ENCODE assay signal across 7 cellular contexts in the genomic region with DNA sequence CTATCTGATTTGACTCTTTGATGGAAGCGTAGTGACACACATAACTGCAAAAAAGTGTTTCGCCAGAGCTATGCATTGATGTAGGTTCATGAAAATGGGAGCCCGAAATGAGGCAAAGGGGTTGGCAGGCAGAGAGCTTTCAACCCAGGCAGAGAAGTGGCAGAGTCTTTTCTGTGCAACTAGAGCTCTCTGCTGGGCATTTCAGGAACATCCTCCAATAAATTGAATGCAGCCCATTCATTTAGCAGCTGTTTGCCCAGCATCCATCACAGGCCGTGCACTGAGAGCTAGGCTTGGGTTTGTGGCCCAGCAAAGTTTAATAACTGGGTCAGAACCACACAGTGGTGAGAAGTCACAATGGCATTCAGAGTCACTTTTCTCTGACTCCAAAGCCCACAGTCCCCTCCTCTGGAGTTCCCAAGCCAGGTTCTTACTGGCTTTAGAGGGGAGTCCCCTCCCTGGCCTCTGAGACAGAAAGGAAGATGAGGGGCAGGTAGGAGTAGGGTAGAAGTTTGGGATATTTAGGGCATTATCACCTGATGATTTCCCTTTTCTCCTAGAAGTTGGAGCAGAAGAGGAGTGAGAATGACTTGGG. TPM values are rescaled to one million over a fixed set of nuclear protein-coding genes. Genes with fewer than 3 reads are reported as not detected.
DNase-seq lines count a peak whose midpoint lies in the region; ATAC-seq and TF ChIP-seq lines count a peak whose summit lies in the region.

No MANE protein-coding gene starts in this region.

- no peaks in the 10 kb centered on the region for H3K79me2 ChIP-seq in neural progenitor cell (ENCODE audit: low read depth)

- H4K8ac ChIP-seq in IMR-90 (ENCODE audit: low read depth in 2 of 2, low read length in 2 of 2): no peak overlapping the region

- H3K27ac ChIP-seq in IMR-90 (ENCODE audit: insufficient read depth, low read length): no peak overlapping the region
- H3K27ac ChIP-seq in dorsolateral prefrontal cortex: peak overlapping the region in 38 of 59 donors; percentile 5 to 80 (median 50)
- H3K27ac ChIP-seq in neural progenitor cell: no peak overlapping the region

- no peaks in the 10 kb centered on the region; the same call in 1 of the 2 replicates for H3K27me3 ChIP-seq in IMR-90 (ENCODE audit: control insufficient read depth, insufficient read depth, low read length)
- no peaks in the 10 kb centered on the region for H3K27me3 ChIP-seq in dorsolateral prefrontal cortex
- no peaks in the 10 kb centered on the region for H3K27me3 ChIP-seq in neural progenitor cell

- no peak overlapping the region for H3K14ac ChIP-seq in IMR-90 (replicated peaks; ENCODE audit: low read depth, low read length)

- H2BK120ac ChIP-seq in IMR-90 (ENCODE audit: low read depth, low read length): no peak overlapping the region

- in situ Hi-C loops in IMR-90 (cut with MboI; ENCODE audit: low sequenced_read_pairs): no loop called here

- H3K79me1 ChIP-seq in IMR-90 (ENCODE audit: low read depth in 1 of 2, low read length in 2 of 2): no peaks in the 10 kb centered on the region

- no TSS peak for BruUV-seq in IMR-90 (replicated peaks; lab: Mats Ljungman, UMichigan)

- H4K20me1 ChIP-seq in IMR-90 (ENCODE audit: insufficient read depth, low read length) (no peaks in the 10 kb centered on the region), neural progenitor cell (ENCODE audit: low read depth) (no peaks in the 10 kb centered on the region)

- dilution Hi-C loops in IMR-90 (cut with HindIII; ENCODE audit: low sequenced_read_pairs, unreplicated experiment): no loop called here

- H3K4me2 ChIP-seq in IMR-90 (ENCODE audit: low read depth, low read length) (no peak overlapping the region), neural progenitor cell (no peak overlapping the region)

- H2AK9ac ChIP-seq in IMR-90 (replicated peaks; ENCODE audit: low read depth, low read length, poor library complexity): no peak overlapping the region

- H2BK5ac ChIP-seq in IMR-90 (ENCODE audit: low read depth, low read length, poor library complexity, severe bottlenecking): no peak overlapping the region

- no peak overlapping the region for H3K27ac Mint-ChIP-seq in neural progenitor cell

- H3K56ac ChIP-seq in IMR-90 (ENCODE audit: extremely low read depth, insufficient read depth, low read length): no peak overlapping the region

- no peaks in the 10 kb centered on the region for H3K9me1 ChIP-seq in IMR-90 (ENCODE audit: insufficient read depth, low read length)

- H2BK15ac ChIP-seq in IMR-90 (ENCODE audit: low read depth, low read length): no peak overlapping the region

- H3K9ac ChIP-seq in IMR-90 (ENCODE audit: low read depth, low read length): no peak overlapping the region
- H3K9ac ChIP-seq in neural progenitor cell: no peak overlapping the region

- CTCF ChIA-PET in IMR-90 (lab: Yijun Ruan, JAX): interaction anchor here (0.6 to 1.2 kb wide), 4 partner anchors 11 to 296 kb away, joined by 3 to 6 read pairs (median 4); no protein-coding TSS in a partner anchor

- DNase-seq in EH (ENCODE audit: low read depth): peak; percentile 55
- peak; percentile 32 for DNase-seq in IMR-90
- DNase-seq in OCI-M1 (lab: John Stamatoyannopoulos, UW): peak; percentile 60
- DNase-seq in dorsolateral prefrontal cortex: peak in 9 of 10 donors; percentile 36 to 81 (median 63)
- DNase-seq in neural progenitor cell (ENCODE audit: low spot score): peak; percentile 65
- no peak for DNase-seq in ureter (ENCODE audit: low spot score)

- H3K23ac ChIP-seq in IMR-90 (ENCODE audit: low read depth, low read length): no peak overlapping the region

- no peak for TF ChIP-seq POLR2A in IMR-90 (IDR thresholded peaks at IDR 0.05; ENCODE audit: low read depth, low read length)

- no peaks in the 10 kb centered on the region for H3K36me3 ChIP-seq in IMR-90 (ENCODE audit: control insufficient read depth, insufficient read depth, low read length)
- no peaks in the 10 kb centered on the region for H3K36me3 ChIP-seq in neural progenitor cell

- H3K18ac ChIP-seq in IMR-90 (ENCODE audit: low read depth, low read length): no peak overlapping the region

- peak overlapping the region; percentile 19 for H3K4me3 Mint-ChIP-seq in neural progenitor cell

- no peak overlapping the region for H3K4ac ChIP-seq in IMR-90 (ENCODE audit: low read depth, low read length)

- peaks cover 2% of the 10 kb centered on the region for H3K4me1 Mint-ChIP-seq in neural progenitor cell

- H3K9me3 ChIP-seq in IMR-90 (ENCODE audit: control insufficient read depth, insufficient read depth, low read length) (no peaks in the 10 kb centered on the region), neural progenitor cell (ENCODE audit: low read depth) (no peaks in the 10 kb centered on the region)

- H2AK5ac ChIP-seq in IMR-90 (ENCODE audit: low read depth, low read length): no peak overlapping the region

- POLR2A ChIA-PET in IMR-90 (lab: Charles Lee; ENCODE audit: unreplicated experiment): no interaction called here

- TF ChIP-seq CTCF in IMR-90 (conservative IDR thresholded peaks at IDR 0.05; ENCODE audit: low read depth, low read length) (peak; percentile 49), dorsolateral prefrontal cortex (IDR thresholded peaks at IDR 0.05 in 54 of 56, conservative IDR thresholded peaks at IDR 0.05 in 2 of 56; ENCODE audit: low read depth in 1 of 56, partially characterized antibody in 56 of 56) (peak; percentile 34 to 92 (median 74)), neural progenitor cell (IDR thresholded peaks at IDR 0.05) (peak; percentile 62)

- H3K9me3 Mint-ChIP-seq in neural progenitor cell: no peaks in the 10 kb centered on the region

- H3K4me1 ChIP-seq in IMR-90 (ENCODE audit: control insufficient read depth, insufficient read depth, low read length) (no peaks in the 10 kb centered on the region), neural progenitor cell (no peaks in the 10 kb centered on the region)

- no peaks in the 10 kb centered on the region for H3F3A ChIP-seq in neural progenitor cell (ENCODE audit: low read depth)

- no peak overlapping the region for H2AFZ ChIP-seq in IMR-90 (replicated peaks; ENCODE audit: low read length, poor library complexity)
- no peak overlapping the region for H2AFZ ChIP-seq in neural progenitor cell (replicated peaks)

- peak; percentile 76; the same call in 1 of the 2 replicates for ATAC-seq in IMR-90 (ENCODE audit: low read depth)
- ATAC-seq in activated CD4-positive, CD25-positive, alpha-beta regulatory T cell treated with anti-CD3 and anti-CD28 coated beads, Interleukin-2, amount 50 U/mL, for 24 hours: no peak

- H4K91ac ChIP-seq in IMR-90 (ENCODE audit: insufficient read depth, low read depth, low read length): no peak overlapping the region

- H3K27me3 Mint-ChIP-seq in neural progenitor cell (ENCODE audit: insufficient read depth, low read depth): peaks cover 4% of the 10 kb centered on the region

- no peaks in the 10 kb centered on the region for H3K36me3 Mint-ChIP-seq in neural progenitor cell

- intact Hi-C loops in IMR-90 (cut with micrococcal nuclease) (loop anchor here (1.0 kb wide), 1 partner anchor 306 kb away; no protein-coding TSS in a partner anchor), dorsolateral prefrontal cortex (cut with DNase I) (loop anchor here (5.0 kb wide), 4 partner anchors 71 to 311 kb away; a partner anchor contains a TSS)

- TF ChIP-seq RAD21 in IMR-90 (IDR thresholded peaks at IDR 0.05; ENCODE audit: low read length): peak; percentile 55

- no peak overlapping the region for H4K5ac ChIP-seq in IMR-90 (ENCODE audit: low read depth, low read length)

- WGBS in IMR-90 (ENCODE audit: extremely low coverage in 2 of 2, insufficient read length in 1 of 2), 2 experiments: 52% methylated on average over 3 of the region's 4 CpGs; no CpG with 5 or more reads in 1 of the 2 experiments

- no peak overlapping the region for H2BK20ac ChIP-seq in IMR-90 (ENCODE audit: low read depth, low read length)

- H3K4me3 ChIP-seq in IMR-90 (ENCODE audit: insufficient read depth, low read depth, low read length): no peak overlapping the region
- peak overlapping the region in 3 of 59 donors; percentile 27 to 33 (median 32) for H3K4me3 ChIP-seq in dorsolateral prefrontal cortex
- H3K4me3 ChIP-seq in neural progenitor cell: no peak overlapping the region

TF ChIP-seq in IMR-90, 13 proteins besides CTCF, POLR2A, EP300 and RAD21:
- no peak for TF ChIP-seq MAFK (IDR thresholded peaks at IDR 0.05; ENCODE audit: low read depth, low read length)
- TF ChIP-seq MXI1 (IDR thresholded peaks at IDR 0.05; ENCODE audit: borderline replicate concordance, low read depth, low read length): no peak
- TF ChIP-seq RFX5 (IDR thresholded peaks at IDR 0.05; ENCODE audit: low read depth, low read length): no peak
- no peak for TF ChIP-seq BHLHE40 (IDR thresholded peaks at IDR 0.05; ENCODE audit: low read depth, low read length)
- no peak for TF ChIP-seq CHD1 (IDR thresholded peaks at IDR 0.05; ENCODE audit: low read depth, low read length)
- peak; percentile 31; the same call in 1 of the 2 replicates for TF ChIP-seq SMC3 (IDR thresholded peaks at IDR 0.05; ENCODE audit: low read depth, low read length)

RNA-seq across cellular contexts. Expression of a gene that starts 31.8 kb away (rescaled TPM):
- total RNA-seq in IMR-90 (2012; rRNA removed): 45.0 and 52.7 TPM in 2 replicates
- 26.7 and 29.2 TPM in 2 replicates for polyA plus RNA-seq in IMR-90 (2012; rRNA removed)
- polyA plus RNA-seq in IMR-90 (2012; cell fraction: cytosol; rRNA removed): 16.9 and 22.6 TPM in 2 replicates
- 35.8 and 45.2 TPM in 2 replicates for polyA plus RNA-seq in IMR-90 (2012; cell fraction: nucleus; rRNA removed; ENCODE audit: low replicate concordance)
- 100 to 1,000 TPM in 49 of 120 experiments, 10 to 100 TPM in 71; 74.1 to 143 (median 97.3) TPM for total RNA-seq in dorsolateral prefrontal cortex
- 53.3 and 64.5 TPM in 2 replicates for total RNA-seq in neural progenitor cell (ENCODE audit: low replicate concordance)
- total RNA-seq in ureter: 60.4 TPM

Comparison
In these comparisons a context has a peak if more than half of its experiments do, and no peak if none do; other contexts are left out.
1. H3K27ac ChIP-seq: peak in dorsolateral prefrontal cortex (38 of 59); none in IMR-90 (single experiment) and neural progenitor cell (single experiment).
2. Peak in every context shown above with its lines, with median percentiles within 50 percentile points of each other: CTCF ChIP-seq.